20 cellular contexts compared by ENCODE assay signal in the genomic region with DNA sequence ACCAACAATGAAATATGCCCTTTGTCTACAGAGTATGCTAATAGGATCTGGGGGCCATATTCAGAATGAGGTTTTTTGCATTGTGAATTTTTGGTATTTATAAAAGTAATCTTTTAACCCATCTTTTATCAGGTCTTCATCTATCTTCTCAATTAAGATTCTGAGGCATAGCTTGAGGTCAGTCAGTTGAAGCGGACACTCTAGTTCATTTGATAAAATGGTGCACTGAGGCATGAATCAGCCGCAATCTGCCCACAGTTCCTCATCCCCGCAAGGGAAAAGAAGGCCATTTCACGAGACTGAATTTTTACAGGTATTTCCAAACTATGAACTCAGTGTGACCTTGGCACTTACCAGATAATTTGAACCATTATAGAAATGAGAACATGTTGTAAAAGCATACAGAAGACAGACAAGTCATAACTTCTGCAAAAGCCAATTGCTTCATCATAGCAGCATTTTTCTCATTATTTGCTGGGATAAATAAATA. TPM values are rescaled to one million over a fixed set of nuclear protein-coding genes. Genes with fewer than 3 reads are reported as not detected.
A peak's percentile ranks its signal among the peaks of the same experiment; 100 is the strongest.
DNase-seq lines count a peak whose midpoint lies in the region; ATAC-seq, FAIRE-seq and TF ChIP-seq lines count a peak whose summit lies in the region.
"Had no signal": no experiment of that assay in that cellular context is flagged by ENCODE, and none has a peak within 500 bp of the region (broad histone marks: within the 10 kb centered on the region; RNA-seq: fewer than 3 reads in every experiment).

No MANE protein-coding gene starts in this region.

- H3K9me3 Mint-ChIP-seq in natural killer cell treated with Interleukin-12 subunit alpha and Interleukin-12 subunit beta and Interleukin-15 and Interleukin-18, amount 100 ng/mL, for 72 hours = peaks cover 3% of the 10 kb centered on the region

- H3K79me2 ChIP-seq in keratinocyte (ENCODE audit: control insufficient read depth, insufficient read depth, low read length) = no peaks in the 10 kb centered on the region

- H3K27me3 Mint-ChIP-seq in natural killer cell treated with Interleukin-12 subunit alpha and Interleukin-12 subunit beta and Interleukin-15 and Interleukin-18, amount 100 ng/mL, for 72 hours = no peaks in the 10 kb centered on the region
- H3K27me3 Mint-ChIP-seq: CD8-positive, alpha-beta memory T cell had no signal

- no peak overlapping the region for H3K27ac Mint-ChIP-seq in natural killer cell treated with Interleukin-12 subunit alpha and Interleukin-12 subunit beta and Interleukin-15 and Interleukin-18, amount 100 ng/mL, for 72 hours
- H3K27ac Mint-ChIP-seq: CD8-positive, alpha-beta memory T cell had no signal

- H3K36me3 ChIP-seq in bronchial epithelial cell (ENCODE audit: control insufficient read depth, insufficient read depth, low read length) = no peaks in the 10 kb centered on the region
- H3K36me3 ChIP-seq in keratinocyte (ENCODE audit: control insufficient read depth in 2 of 2, extremely low read depth in 1 of 2, insufficient read depth in 2 of 2, low read length in 2 of 2) = no peaks in the 10 kb centered on the region
- H3K36me3 ChIP-seq: BLaER1 had no signal

- no peak overlapping the region for H3K9ac ChIP-seq in keratinocyte (ENCODE audit: control insufficient read depth, extremely low read depth, insufficient read depth, low read length)
- H3K9ac ChIP-seq: BLaER1, GM23248 had no signal

- peak; percentile 1 for DNase-seq in NCI-H69 (lab: John Stamatoyannopoulos, UW)
- DNase-seq in bronchial epithelial cell (ENCODE audit: low read depth) = peak; percentile 63
- no peak for DNase-seq in keratinocyte (ENCODE audit: low read depth, low spot score)
- DNase-seq in activated naive CD4-positive, alpha-beta T cell treated with anti-CD3 and anti-CD28 coated beads, Interleukin-2, amount 50 U/mL, for 16 hours = no peak
- DNase-seq in natural killer cell treated with Interleukin-12 subunit alpha and Interleukin-12 subunit beta and Interleukin-15 and Interleukin-18, amount 100 ng/mL, for 72 hours (ENCODE audit: low spot score) = no peak
- no peak for DNase-seq in MV-4-11 (lab: John Stamatoyannopoulos, UW)
- DNase-seq: 8988T; AML-193; Calu3; CD8-positive, alpha-beta memory T cell; DMS79; GM23248; H7 had no signal

- H2AFZ ChIP-seq in keratinocyte (ENCODE audit: control insufficient read depth, low read length) = no peak overlapping the region
- H2AFZ ChIP-seq: GM23248 had no signal

- H4K20me1 ChIP-seq in keratinocyte (ENCODE audit: control insufficient read depth, extremely low read depth, insufficient read depth, low read length) = no peaks in the 10 kb centered on the region
- H4K20me1 ChIP-seq: BLaER1 had no signal

- dilution Hi-C loops in keratinocyte (cut with MboI; ENCODE audit: extremely low pct_ligation_motif_present, low sequenced_read_pairs) = no loop called here

- H3K9me3 ChIP-seq in keratinocyte (ENCODE audit: control insufficient read depth, low read depth, low read length) = no peaks in the 10 kb centered on the region
- H3K9me3 ChIP-seq: BLaER1 had no signal

- H3K27me3 ChIP-seq in bronchial epithelial cell (ENCODE audit: control insufficient read depth, insufficient read depth, low read length) = no peaks in the 10 kb centered on the region
- H3K27me3 ChIP-seq in keratinocyte (ENCODE audit: control insufficient read depth, extremely low read depth, insufficient read depth, low read length) = no peaks in the 10 kb centered on the region
- H3K27me3 ChIP-seq: BLaER1 had no signal

- no peaks in the 10 kb centered on the region for H3K9me1 ChIP-seq in keratinocyte (ENCODE audit: control insufficient read depth, extremely low read depth, insufficient read depth, low read length)

- no peak overlapping the region for H3K4me3 Mint-ChIP-seq in natural killer cell treated with Interleukin-12 subunit alpha and Interleukin-12 subunit beta and Interleukin-15 and Interleukin-18, amount 100 ng/mL, for 72 hours
- H3K4me3 Mint-ChIP-seq: CD8-positive, alpha-beta memory T cell had no signal

- H3K4me3 ChIP-seq in bronchial epithelial cell (ENCODE audit: low read depth, low read length) (no peak overlapping the region), keratinocyte (ENCODE audit: control insufficient read depth in 2 of 3, extremely low read depth in 1 of 3, insufficient read depth in 2 of 3, low read depth in 1 of 3, low read length in 3 of 3) (no peak overlapping the region)
- H3K4me3 ChIP-seq: BLaER1, GM12878, GM23248 had no signal

- ATAC-seq in HG03354 (IDR thresholded peaks at IDR 0.05; ENCODE audit: poor library complexity, severe bottlenecking, unreplicated experiment) = no peak
- no peak for ATAC-seq in natural killer cell treated with Interleukin-12 subunit alpha and Interleukin-12 subunit beta and Interleukin-15 and Interleukin-18, amount 100 ng/mL, for 72 hours
- ATAC-seq: GM12878 had no signal

- no peaks in the 10 kb centered on the region for H3K36me3 Mint-ChIP-seq in natural killer cell treated with Interleukin-12 subunit alpha and Interleukin-12 subunit beta and Interleukin-15 and Interleukin-18, amount 100 ng/mL, for 72 hours
- H3K36me3 Mint-ChIP-seq: CD8-positive, alpha-beta memory T cell had no signal

- no peaks in the 10 kb centered on the region for H3K4me1 Mint-ChIP-seq in natural killer cell treated with Interleukin-12 subunit alpha and Interleukin-12 subunit beta and Interleukin-15 and Interleukin-18, amount 100 ng/mL, for 72 hours (ENCODE audit: low read depth in 2 of 2)
- H3K4me1 Mint-ChIP-seq: CD8-positive, alpha-beta memory T cell had no signal

- peak overlapping the region; percentile 47 for H3K4me2 ChIP-seq in keratinocyte (ENCODE audit: control insufficient read depth, extremely low read depth, insufficient read depth, low read depth, low read length)
- H3K4me2 ChIP-seq: BLaER1 had no signal

- H3K27ac ChIP-seq in 22Rv1 (peak overlapping the region; percentile 50), keratinocyte (ENCODE audit: control insufficient read depth, insufficient read depth, low read length) (peak overlapping the region; percentile 24)
- H3K27ac ChIP-seq: BLaER1, GM23248 had no signal

- TF ChIP-seq CTCF in 22Rv1 (IDR thresholded peaks at IDR 0.05) (no peak), bronchial epithelial cell (IDR thresholded peaks at IDR 0.05; ENCODE audit: insufficient read depth, low read length, severe bottlenecking) (no peak), keratinocyte (optimal IDR thresholded peaks at IDR 0.05 in 1 of 3, IDR thresholded peaks at IDR 0.05 in 1 of 3, conservative IDR thresholded peaks at IDR 0.05 in 1 of 3; ENCODE audit: extremely low read depth in 1 of 3, insufficient read depth in 2 of 3, low read length in 3 of 3) (no peak)

- peaks cover 10% of the 10 kb centered on the region for H3K4me1 ChIP-seq in keratinocyte (ENCODE audit: control insufficient read depth, extremely low read depth, insufficient read depth, low read length)

- no peak for FAIRE-seq in bronchial epithelial cell (lab: Jason Lieb, UNC)
- peak; percentile 39 for FAIRE-seq in keratinocyte (lab: Jason Lieb, UNC)
- FAIRE-seq: GM12878, GM18507 had no signal

RNA-seq across cellular contexts. Expression of gene VCX2, which starts 19.3 kb away (rescaled TPM):
- total RNA-seq in bronchial epithelial cell = not detected in 2 replicates
- not detected in 3 replicates for polyA plus RNA-seq in keratinocyte
- polyA plus RNA-seq in keratinocyte (2011; ENCODE audit: low read depth) = not detected
- polyA plus RNA-seq in keratinocyte (2011; cell fraction: cytosol; rRNA removed) = not detected in 2 replicates
- not detected in 2 replicates for polyA plus RNA-seq in keratinocyte (2011; cell fraction: nucleus; rRNA removed)
- polyA plus RNA-seq in keratinocyte (2012; ENCODE audit: low replicate concordance) = 0.30 TPM in 1 of 2 replicates, not detected in the other
- not detected in 3 replicates for polyA minus RNA-seq in keratinocyte
- not detected for polyA minus RNA-seq in keratinocyte (2011; cell fraction: cytosol; rRNA and poly(A)+ RNA removed)
- not detected in 2 replicates for polyA minus RNA-seq in keratinocyte (2011; cell fraction: nucleus; rRNA and poly(A)+ RNA removed)
- not detected for total RNA-seq in natural killer cell treated with Interleukin-12 subunit alpha and Interleukin-12 subunit beta and Interleukin-15 and Interleukin-18, amount 100 ng/mL, for 72 hours
- total RNA-seq: Calu3; CD8-positive, alpha-beta memory T cell; G401; GM12878; GM23248; H7; HT1080 had no signal
- polyA plus RNA-seq: CD8-positive, alpha-beta memory T cell; GM12878; GM23248 had no signal

Comparison
In these comparisons a context has a peak if more than half of its experiments do, and no peak if none do; other contexts are left out.
1. DNase-seq: peak in NCI-H69 (single experiment) and bronchial epithelial cell (single experiment); none in keratinocyte (single experiment), activated naive CD4-positive, alpha-beta T cell treated with anti-CD3 and anti-CD28 coated beads, Interleukin-2, amount 50 U/mL, for 16 hours (single experiment), natural killer cell treated with Interleukin-12 subunit alpha and Interleukin-12 subunit beta and Interleukin-15 and Interleukin-18, amount 100 ng/mL, for 72 hours (single experiment) and MV-4-11 (single experiment).